In genomic region chr1:1312450-1313314, GRCh38 we compare ENCODE assay signal across 3 cellular contexts.
TF ChIP-seq lines count a peak whose summit lies in the region.

No MANE protein-coding gene starts in this region.

TF ChIP-seq in HEK293, 187 proteins besides CTCF, POLR2A, EP300 and RAD21 (continues in another document):
- TF ChIP-seq ZNF704 (tag by site-specific recombination; IDR thresholded peaks at IDR 0.05) (no peak), TCF7L2 (IDR thresholded peaks at IDR 0.05; ENCODE audit: borderline replicate concordance, low read depth, low read length) (no peak), KLF8 (tag by site-specific recombination; IDR thresholded peaks at IDR 0.05) (peak; percentile 24; the same call in 1 of the 2 replicates), BCL11A (tag by site-specific recombination; IDR thresholded peaks at IDR 0.05; ENCODE audit: low read depth) (peak; percentile 11), ZNF76 (tag by site-specific recombination; IDR thresholded peaks at IDR 0.05; ENCODE audit: borderline replicate concordance, low read depth) (no peak), ZNF311 (tag by site-specific recombination; IDR thresholded peaks at IDR 0.05; ENCODE audit: borderline replicate concordance) (no peak), ZEB2 (tag by site-specific recombination; IDR thresholded peaks at IDR 0.05) (no peak), ZNF10 (tag by site-specific recombination; IDR thresholded peaks at IDR 0.05) (no peak), ZNF335 (tag by site-specific recombination; conservative IDR thresholded peaks at IDR 0.05) (no peak), ZNF514 (tag by site-specific recombination; IDR thresholded peaks at IDR 0.05) (no peak), ZNF398 (tag by site-specific recombination; IDR thresholded peaks at IDR 0.05) (no peak), ZNF600 (tag by site-specific recombination; IDR thresholded peaks at IDR 0.05) (peak; percentile 43), ZNF639 (tag by site-specific recombination; IDR thresholded peaks at IDR 0.05) (no peak), ZFP69B (tag by site-specific recombination; IDR thresholded peaks at IDR 0.05) (peak; percentile 77), ZSCAN18 (tag by site-specific recombination; IDR thresholded peaks at IDR 0.05) (no peak), YY2 (tag by site-specific recombination; IDR thresholded peaks at IDR 0.05) (no peak)

TF ChIP-seq in GM12878, 131 proteins besides CTCF, POLR2A, EP300 and RAD21:
- TF ChIP-seq EZH2 (IDR thresholded peaks at IDR 0.05; ENCODE audit: borderline replicate concordance, control insufficient read depth, low read depth, low read length) (no peak), PAX8 (IDR thresholded peaks at IDR 0.05) (no peak), POLR2AphosphoS2 (IDR thresholded peaks at IDR 0.05; ENCODE audit: low read depth, low read length) (0 out of 2 replicates have a peak, but pooled peaks have one; percentile 16), FOXK2 (IDR thresholded peaks at IDR 0.05) (no peak), IKZF2 (IDR thresholded peaks at IDR 0.05) (no peak), SMARCA5 (IDR thresholded peaks at IDR 0.05) (no peak), POLR2AphosphoS5 (IDR thresholded peaks at IDR 0.05; ENCODE audit: low read length) (peak; percentile 51; the same call in 1 of the 2 replicates), CEBPB (IDR thresholded peaks at IDR 0.05; ENCODE audit: borderline replicate concordance in 1 of 2, low read depth in 2 of 2, low read length in 2 of 2) (no peak), ATF7 (IDR thresholded peaks at IDR 0.05; ENCODE audit: low read depth) (no peak), IRF5 (IDR thresholded peaks at IDR 0.05; ENCODE audit: borderline replicate concordance) (no peak), PRDM15 (CRISPR knock-in tag; IDR thresholded peaks at IDR 0.05) (no peak), TARDBP (IDR thresholded peaks at IDR 0.05; ENCODE audit: borderline replicate concordance) (no peak)
TF ChIP-seq in GM12878: peak in this region for 2.

TF ChIP-seq in SK-N-SH, 30 proteins besides CTCF, POLR2A, EP300 and RAD21:
- TF ChIP-seq RFX5 (IDR thresholded peaks at IDR 0.05; ENCODE audit: low read length) = no peak
- no peak for TF ChIP-seq CHD2 (IDR thresholded peaks at IDR 0.05; ENCODE audit: low read length, partially characterized antibody)
- no peak for TF ChIP-seq TCF12 (IDR thresholded peaks at IDR 0.05)
- TF ChIP-seq RCOR1 (IDR thresholded peaks at IDR 0.05; ENCODE audit: low read length) = no peak
- TF ChIP-seq USF1 (IDR thresholded peaks at IDR 0.05; ENCODE audit: borderline replicate concordance, low read depth) = no peak
- no peak for TF ChIP-seq GABPA (IDR thresholded peaks at IDR 0.05; ENCODE audit: low read depth)
- no peak for TF ChIP-seq POLR2AphosphoS5 (IDR thresholded peaks at IDR 0.05; ENCODE audit: low read depth, low read length)
- no peak for TF ChIP-seq JUND (IDR thresholded peaks at IDR 0.05)
- TF ChIP-seq TAF1 (IDR thresholded peaks at IDR 0.05; ENCODE audit: borderline replicate concordance, low read depth, low read length) = no peak
- TF ChIP-seq EZH2phosphoT487 (IDR thresholded peaks at IDR 0.05; ENCODE audit: borderline replicate concordance, low read depth) = no peak
- no peak for TF ChIP-seq RXRA (IDR thresholded peaks at IDR 0.05; ENCODE audit: borderline replicate concordance, low read depth)
- no peak for TF ChIP-seq MEF2A (IDR thresholded peaks at IDR 0.05; ENCODE audit: borderline replicate concordance, low read depth)
- TF ChIP-seq PBX3 (IDR thresholded peaks at IDR 0.05) = no peak
- no peak for TF ChIP-seq YY1 (IDR thresholded peaks at IDR 0.05; ENCODE audit: low read depth)
- no peak for TF ChIP-seq SIN3A (IDR thresholded peaks at IDR 0.05; ENCODE audit: borderline replicate concordance, low read depth, low read length)
TF ChIP-seq in SK-N-SH: peak in this region for 0.
